Comparison of ENCODE assay signal across 28 cellular contexts in genomic region chr2:231305221-231305620, GRCh38.
DNase-seq lines count a peak whose midpoint lies in the region; ATAC-seq and TF ChIP-seq lines count a peak whose summit lies in the region.
"Had no signal": no experiment of that assay in that cellular context is flagged by ENCODE, and none has a peak within 500 bp of the region (broad histone marks: within the 10 kb centered on the region; RNA-seq: fewer than 3 reads in every experiment).

No MANE protein-coding gene starts in this region.

- no peaks in the 10 kb centered on the region for H3K36me3 Mint-ChIP-seq in CD8-positive, alpha-beta T cell
- H3K36me3 Mint-ChIP-seq: CD4-positive, alpha-beta memory T cell; IgD-negative memory B cell had no signal

- H3K4me1 ChIP-seq in CD8-positive, alpha-beta T cell (ENCODE audit: insufficient read depth, low read length): no peaks in the 10 kb centered on the region
- H3K4me1 ChIP-seq: Caco-2, SJCRH30 had no signal

- no peak for TF ChIP-seq CTCF in VCaP (conservative IDR thresholded peaks at IDR 0.05)
- no peak for TF ChIP-seq CTCF in CD8-positive, alpha-beta T cell (IDR thresholded peaks at IDR 0.05)

- H3K27me3 Mint-ChIP-seq in stimulated activated naive CD8-positive, alpha-beta T cell treated with anti-CD3 and anti-CD28 coated beads, Interleukin-15, amount 100 ng/mL, for 72 hours: no peaks in the 10 kb centered on the region
- no peaks in the 10 kb centered on the region for H3K27me3 Mint-ChIP-seq in CD8-positive, alpha-beta T cell (ENCODE audit: low read depth)
- H3K27me3 Mint-ChIP-seq: IgD-negative memory B cell had no signal

- peak; percentile 39 for ATAC-seq in left colon
- ATAC-seq in stimulated activated naive CD8-positive, alpha-beta T cell treated with anti-CD3 and anti-CD28 coated beads, Interleukin-15, amount 100 ng/mL, for 72 hours: no peak
- ATAC-seq in CD8-positive, alpha-beta T cell: no peak
- ATAC-seq: A549, HCT116, PC-3, Right ventricle myocardium inferior, SK-N-SH treated with all-trans-retinoic acid at 6 μM for 48 hours had no signal

- CTCF ChIA-PET in CD8-positive, alpha-beta T cell (lab: Charles Lee): no interaction called here

- intact Hi-C loops in left colon (cut with DNase I, micrococcal nuclease): no loop called here
- intact Hi-C loops in CD8-positive, alpha-beta T cell (cut with DNase I, micrococcal nuclease): no loop called here

- peak overlapping the region; percentile 71 for H3K27ac ChIP-seq in VCaP
- H3K27ac ChIP-seq in CD8-positive, alpha-beta T cell (ENCODE audit: low read depth, low read length): no peak overlapping the region
- H3K27ac ChIP-seq: A549, KMS-11, SJCRH30 had no signal

- no peaks in the 10 kb centered on the region for H3K4me1 Mint-ChIP-seq in stimulated activated naive CD8-positive, alpha-beta T cell treated with anti-CD3 and anti-CD28 coated beads, Interleukin-15, amount 100 ng/mL, for 72 hours
- peaks cover 2% of the 10 kb centered on the region for H3K4me1 Mint-ChIP-seq in CD8-positive, alpha-beta T cell (ENCODE audit: low read depth)
- H3K4me1 Mint-ChIP-seq: CD4-positive, alpha-beta memory T cell had no signal

- H3K9me3 ChIP-seq in CD8-positive, alpha-beta T cell (ENCODE audit: low read length): no peaks in the 10 kb centered on the region
- H3K9me3 ChIP-seq: A549, Caco-2, SJCRH30 had no signal

- no peaks in the 10 kb centered on the region for H3K36me3 ChIP-seq in CD8-positive, alpha-beta T cell (ENCODE audit: insufficient read depth, low read length)
- H3K36me3 ChIP-seq: SJCRH30 had no signal

- POLR2A ChIA-PET in CD8-positive, alpha-beta T cell (lab: Charles Lee): no interaction called here

- no peaks in the 10 kb centered on the region for H3K9me3 Mint-ChIP-seq in stimulated activated naive CD8-positive, alpha-beta T cell treated with anti-CD3 and anti-CD28 coated beads, Interleukin-15, amount 100 ng/mL, for 72 hours
- H3K9me3 Mint-ChIP-seq in CD8-positive, alpha-beta T cell: no peaks in the 10 kb centered on the region
- H3K9me3 Mint-ChIP-seq: IgD-negative memory B cell had no signal

- no peak overlapping the region for H3K4me3 Mint-ChIP-seq in stimulated activated naive CD8-positive, alpha-beta T cell treated with anti-CD3 and anti-CD28 coated beads, Interleukin-15, amount 100 ng/mL, for 72 hours
- no peak overlapping the region for H3K4me3 Mint-ChIP-seq in CD8-positive, alpha-beta T cell
- H3K4me3 Mint-ChIP-seq: CD4-positive, alpha-beta memory T cell; IgD-negative memory B cell had no signal

- H3K27ac Mint-ChIP-seq in stimulated activated naive CD8-positive, alpha-beta T cell treated with anti-CD3 and anti-CD28 coated beads, Interleukin-15, amount 100 ng/mL, for 72 hours: no peak overlapping the region
- H3K27ac Mint-ChIP-seq in CD8-positive, alpha-beta T cell: no peak overlapping the region
- H3K27ac Mint-ChIP-seq: CD4-positive, alpha-beta memory T cell; IgD-negative memory B cell had no signal

- no peak overlapping the region for H3K4me3 ChIP-seq in CD8-positive, alpha-beta T cell (ENCODE audit: low read depth, low read length)
- H3K4me3 ChIP-seq: A549, SJCRH30 had no signal

- DNase-seq in DMS79 treated with DMSO at 0.1 percent for 48 hours (lab: John Stamatoyannopoulos, UW) (peak; percentile 94), left colon (no peak), NCI-H345 (lab: John Stamatoyannopoulos, UW) (no peak)
- DNase-seq in stimulated activated naive CD8-positive, alpha-beta T cell treated with anti-CD3 and anti-CD28 coated beads, Interleukin-15, amount 100 ng/mL, for 72 hours: no peak
- DNase-seq in activated effector memory CD4-positive, alpha-beta T cell treated with anti-CD3 and anti-CD28 coated beads, Interleukin-2, amount 50 U/mL, for 16 hours: no peak
- no peak for DNase-seq in CD8-positive, alpha-beta T cell
- DNase-seq: AML-193; C1 segment of cervical spinal cord; Caco-2; CD4-positive, alpha-beta memory T cell; DMS 273 treated with DMSO at 0.1 percent for 48 hours; DND-41; NCI-H1048; NCI-H1417; NCI-H1694; NCI-H2029 treated with DMSO at 0.1 percent for 48 hours; NCI-H226; NCI-H510A treated with DMSO at 0.1 percent for 48 hours; NCI-H774; SJCRH30 had no signal

- H3K27me3 ChIP-seq in CD8-positive, alpha-beta T cell (ENCODE audit: insufficient read depth, low read length): no peaks in the 10 kb centered on the region
- H3K27me3 ChIP-seq: SJCRH30 had no signal
